ENCODE assay signal across 13 cellular contexts in the genomic region with DNA sequence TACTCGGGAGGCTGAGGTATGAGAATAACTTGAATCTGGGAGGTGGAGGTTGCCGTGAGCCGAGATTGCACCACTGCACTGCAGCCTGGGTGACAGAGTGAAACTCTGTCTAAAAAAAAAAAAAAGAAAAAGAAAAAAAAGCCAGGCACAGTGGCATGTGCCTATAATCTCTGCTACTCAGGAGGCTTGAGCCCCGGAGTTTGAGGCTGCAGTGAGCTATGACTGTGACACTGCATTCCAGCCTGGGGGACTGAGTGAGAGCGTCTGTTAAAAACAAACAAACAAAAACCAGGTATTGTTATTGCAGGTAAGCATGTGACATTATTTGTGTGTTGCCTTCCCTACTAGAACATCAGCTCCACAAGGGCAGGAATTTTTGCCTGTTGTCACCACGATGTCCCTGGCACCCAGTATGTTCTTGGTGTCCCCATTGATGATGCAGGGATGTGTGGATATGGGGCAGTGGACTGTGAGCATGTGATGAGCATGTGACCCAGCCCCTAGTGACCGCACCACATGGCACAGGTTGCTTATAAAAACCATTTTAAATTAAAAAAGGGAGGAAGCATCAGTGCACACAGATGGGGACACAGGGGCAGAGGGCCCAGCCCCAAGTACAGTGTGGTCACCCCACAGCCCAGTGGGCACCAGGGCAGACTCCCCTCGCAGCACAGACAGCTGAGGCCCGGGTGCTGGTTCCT. TPM values are rescaled to one million over a fixed set of nuclear protein-coding genes. Genes with fewer than 3 reads are reported as not detected.
DNase-seq lines count a peak whose midpoint lies in the region; ATAC-seq and TF ChIP-seq lines count a peak whose summit lies in the region.
"Had no signal": no experiment of that assay in that cellular context is flagged by ENCODE, and none has a peak within 500 bp of the region (broad histone marks: within the 10 kb centered on the region; RNA-seq: fewer than 3 reads in every experiment).

No MANE protein-coding gene starts in this region.

- CTCF ChIA-PET in activated naive CD4-positive, alpha-beta T cell treated with anti-CD3 and anti-CD28 coated beads for 36 hours (lab: Charles Lee): interaction anchor here (0.7 to 1.2 kb wide), 3 partner anchors 62 to 163 kb away, joined by 3 to 4 read pairs (median 3); no protein-coding TSS in a partner anchor

- H3K36me3 Mint-ChIP-seq in activated naive CD4-positive, alpha-beta T cell treated with anti-CD3 and anti-CD28 coated beads for 36 hours (ENCODE audit: low read depth): no peaks in the 10 kb centered on the region
- H3K36me3 Mint-ChIP-seq in chondrocyte (ENCODE audit: low read depth) (peaks cover 4% of the 10 kb centered on the region), mesothelial cell of epicardium (peaks cover 2% of the 10 kb centered on the region)

- TF ChIP-seq EP300 in transverse colon (IDR thresholded peaks at IDR 0.05; ENCODE audit: low read depth): no peak

- TF ChIP-seq CTCF in chondrocyte (IDR thresholded peaks at IDR 0.05) (no peak), mesothelial cell of epicardium (IDR thresholded peaks at IDR 0.05; ENCODE audit: unreplicated experiment) (no peak), transverse colon (IDR thresholded peaks at IDR 0.05) (no peak), WERI-Rb-1 (IDR thresholded peaks at IDR 0.05; ENCODE audit: low read depth, low read length) (no peak)

- H3K9me3 ChIP-seq in transverse colon (no peaks in the 10 kb centered on the region), WERI-Rb-1 (ENCODE audit: severe bottlenecking) (no peaks in the 10 kb centered on the region)

- H3K36me3 ChIP-seq in transverse colon: no peaks in the 10 kb centered on the region
- peaks cover 15% of the 10 kb centered on the region for H3K36me3 ChIP-seq in WERI-Rb-1

- no peak for ATAC-seq in HG03520 (IDR thresholded peaks at IDR 0.05; ENCODE audit: unreplicated experiment)
- ATAC-seq: stimulated activated naive CD8-positive, alpha-beta T cell treated with anti-CD3 and anti-CD28 coated beads, Interleukin-15, amount 100 ng/mL, for 72 hours had no signal

- H3K27me3 ChIP-seq in transverse colon (no peaks in the 10 kb centered on the region), WERI-Rb-1 (ENCODE audit: insufficient read depth, low read depth, severe bottlenecking) (no peaks in the 10 kb centered on the region)

- H3K4me3 ChIP-seq in transverse colon: no peak overlapping the region
- H3K4me3 ChIP-seq in WERI-Rb-1 (ENCODE audit: low read depth, low read length): no peak overlapping the region

- 67 to 84% methylated on average over 3 to 9 of the region's 9 CpGs for WGBS in transverse colon (ENCODE audit: low coverage in 1 of 2), 2 donors

- TF ChIP-seq POLR2A in transverse colon (IDR thresholded peaks at IDR 0.05): no peak

- peaks cover 6% of the 10 kb centered on the region for H3K4me1 Mint-ChIP-seq in activated naive CD4-positive, alpha-beta T cell treated with anti-CD3 and anti-CD28 coated beads for 36 hours (ENCODE audit: low read depth)
- H3K4me1 Mint-ChIP-seq in chondrocyte (ENCODE audit: low read depth) (peaks cover 50% of the 10 kb centered on the region), mesothelial cell of epicardium (peaks cover 12% of the 10 kb centered on the region)

- in situ Hi-C loops in transverse colon (cut with MboI; ENCODE audit: low pct_ligation_motif_present in 1 of 4, low pct_unique_long_range_greater_than_20kb in 1 of 4, low sequenced_read_pairs in 3 of 4): no loop called here

- no peak for DNase-seq in activated naive CD4-positive, alpha-beta T cell treated with anti-CD3 and anti-CD28 coated beads for 36 hours
- DNase-seq in activated naive CD4-positive, alpha-beta T cell treated with Interleukin-2 at 50 U/mL for 16 hours: no peak
- no peak for DNase-seq in chondrocyte (ENCODE audit: low spot score)
- DNase-seq in mesothelial cell of epicardium (ENCODE audit: low spot score in 2 of 2, unreplicated experiment in 2 of 2): no peak
- DNase-seq in transverse colon: no peak
- DNase-seq in WERI-Rb-1: no peak
- DNase-seq in NCI-H524 (lab: John Stamatoyannopoulos, UW): no peak
- DNase-seq: NCI-H446; stimulated activated CD4-positive, alpha-beta T cell treated with anti-CD3 and anti-CD28 coated beads, Interleukin-4, amount 100 ng/mL, for 4 hours; stimulated activated naive CD8-positive, alpha-beta T cell treated with anti-CD3 and anti-CD28 coated beads, Interleukin-15, amount 100 ng/mL, for 72 hours had no signal

- H3K4me3 Mint-ChIP-seq in activated naive CD4-positive, alpha-beta T cell treated with anti-CD3 and anti-CD28 coated beads for 36 hours: peak overlapping the region; percentile 60
- H3K4me3 Mint-ChIP-seq in chondrocyte (ENCODE audit: unreplicated experiment) (no peak overlapping the region), mesothelial cell of epicardium (peak overlapping the region; percentile 68)

- intact Hi-C loops in activated naive CD4-positive, alpha-beta T cell treated with anti-CD3 and anti-CD28 coated beads for 36 hours (cut with micrococcal nuclease): loop anchor here (5.0 kb wide), 2 partner anchors 43 to 262 kb away; no protein-coding TSS in a partner anchor
- intact Hi-C loops in transverse colon (cut with DNase I; ENCODE audit: low total_unique reads): no loop called here

- H3K9me3 Mint-ChIP-seq in activated naive CD4-positive, alpha-beta T cell treated with anti-CD3 and anti-CD28 coated beads for 36 hours: no peaks in the 10 kb centered on the region
- H3K9me3 Mint-ChIP-seq in chondrocyte (ENCODE audit: low read depth) (no peaks in the 10 kb centered on the region), mesothelial cell of epicardium (no peaks in the 10 kb centered on the region)
- H3K9me3 Mint-ChIP-seq: stimulated activated naive CD8-positive, alpha-beta T cell treated with anti-CD3 and anti-CD28 coated beads, Interleukin-15, amount 100 ng/mL, for 72 hours had no signal

- peaks cover 0 to 43% (median 21%) of the 10 kb centered on the region in 4 donors for H3K4me1 ChIP-seq in transverse colon

- peaks cover 12% of the 10 kb centered on the region for H3K27me3 Mint-ChIP-seq in activated naive CD4-positive, alpha-beta T cell treated with anti-CD3 and anti-CD28 coated beads for 36 hours (ENCODE audit: low read depth)
- H3K27me3 Mint-ChIP-seq in chondrocyte (ENCODE audit: low read depth) (no peaks in the 10 kb centered on the region), mesothelial cell of epicardium (ENCODE audit: low read depth) (no peaks in the 10 kb centered on the region)

- H3K27ac Mint-ChIP-seq in activated naive CD4-positive, alpha-beta T cell treated with anti-CD3 and anti-CD28 coated beads for 36 hours: no peak overlapping the region
- H3K27ac Mint-ChIP-seq in chondrocyte (ENCODE audit: unreplicated experiment) (peak overlapping the region; percentile 88), mesothelial cell of epicardium (peak overlapping the region; percentile 56)
- H3K27ac Mint-ChIP-seq: stimulated activated naive CD8-positive, alpha-beta T cell treated with anti-CD3 and anti-CD28 coated beads, Interleukin-15, amount 100 ng/mL, for 72 hours had no signal

- H3K27ac ChIP-seq in transverse colon (peak overlapping the region; percentile 90 to 96 (median 94)), WERI-Rb-1 (no peak overlapping the region)

RNA-seq across cellular contexts. Expression of gene KANK2, which starts 1.6 kb away (rescaled TPM):
- total RNA-seq in activated naive CD4-positive, alpha-beta T cell treated with anti-CD3 and anti-CD28 coated beads for 36 hours: 1 to 10 TPM; 1.5 to 2.0 TPM
- total RNA-seq in chondrocyte (238 to 345 TPM (median 243 TPM) in 3 replicates), mesothelial cell of epicardium (84.3 to 85.3 TPM (median 84.7 TPM) in 3 replicates), transverse colon (100 to 1,000 TPM; 145 to 339 (median 243) TPM)

RNA-seq across cellular contexts. Expression of gene ANGPTL8, which starts 40.5 kb away (rescaled TPM):
- total RNA-seq in activated naive CD4-positive, alpha-beta T cell treated with anti-CD3 and anti-CD28 coated beads for 36 hours: not detected
- total RNA-seq in chondrocyte (not detected in 3 replicates), mesothelial cell of epicardium (0.25 to 0.84 TPM (median 0.29 TPM) in 3 replicates), transverse colon (not detected)
- total RNA-seq: M059J, osteoblast had no signal

RNA-seq across cellular contexts. Expression of gene SPC24, which starts 43.3 kb away (rescaled TPM):
- 100 to 1,000 TPM in 1 of 2 experiments, 10 to 100 TPM in 1; 94.7 to 102 TPM for total RNA-seq in activated naive CD4-positive, alpha-beta T cell treated with anti-CD3 and anti-CD28 coated beads for 36 hours
- total RNA-seq in chondrocyte (8.3 to 22.9 TPM (median 8.4 TPM) in 3 replicates), mesothelial cell of epicardium (16.3 to 22.0 TPM (median 20.6 TPM) in 3 replicates), transverse colon (10 to 100 TPM in 1 of 4 donors, 1 to 10 TPM in 1, not detected in 2; 2.6 to 47.4 TPM)

Comparison
In these comparisons a context has a peak if more than half of its experiments do, and no peak if none do; other contexts are left out.
1. RNA of gene KANK2, which starts 1.6 kb away (total RNA-seq): 145 to 339 TPM in transverse colon, 238 to 345 TPM in chondrocyte and 84.3 to 85.3 TPM in mesothelial cell of epicardium; 1.5 to 2.0 TPM in activated naive CD4-positive, alpha-beta T cell treated with anti-CD3 and anti-CD28 coated beads for 36 hours; every median in the first group is over 10 times any median in the second.